9 cellular contexts compared by ENCODE assay signal in the genomic region with DNA sequence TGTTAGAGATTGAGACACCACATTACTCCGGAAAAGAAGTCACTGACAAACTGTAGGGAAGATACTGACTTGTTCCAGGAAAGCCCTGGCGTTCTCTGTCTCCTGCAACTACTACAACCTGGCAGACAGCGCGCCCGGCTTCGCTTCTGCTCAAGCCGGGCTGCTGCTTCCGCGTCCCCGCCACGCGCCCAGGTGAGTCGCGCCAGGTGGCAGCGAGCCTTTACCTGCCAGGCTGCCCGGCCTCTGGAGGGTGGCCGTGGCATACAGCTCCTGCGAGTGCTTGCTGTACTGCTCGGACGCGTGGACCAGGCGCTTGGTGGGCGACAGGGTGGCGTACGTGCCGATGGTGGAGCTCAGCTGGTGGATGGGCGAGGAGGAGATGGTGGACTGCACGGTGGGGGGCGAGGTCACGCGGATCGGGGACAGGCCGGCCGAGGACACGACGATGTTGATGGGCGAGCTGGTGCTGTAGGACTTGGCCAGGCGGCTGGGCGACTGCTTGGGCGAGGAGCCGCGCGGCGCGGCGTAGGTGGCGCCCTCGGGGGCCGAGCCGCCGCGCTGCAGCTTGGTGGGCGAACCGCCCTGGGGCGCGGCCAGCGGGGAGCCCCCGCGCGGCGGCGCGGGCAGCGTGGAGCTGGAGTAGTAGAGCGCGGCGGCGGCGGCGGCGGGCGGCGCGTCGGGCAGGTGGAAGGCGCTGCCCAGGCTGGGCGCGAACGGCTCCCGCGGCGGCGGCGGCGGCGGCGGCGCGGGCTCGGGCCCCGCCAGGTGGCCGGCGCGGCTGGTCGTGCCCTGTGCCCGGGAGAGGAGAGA.
DNase-seq lines count a peak whose midpoint lies in the region; ATAC-seq, FAIRE-seq and TF ChIP-seq lines count a peak whose summit lies in the region.
"Had no signal": no experiment of that assay in that cellular context is flagged by ENCODE, and none has a peak within 500 bp of the region (broad histone marks: within the 10 kb centered on the region; RNA-seq: fewer than 3 reads in every experiment).

No MANE protein-coding gene starts in this region.

- peak overlapping the region; percentile 72 for H3K9ac ChIP-seq in NT2/D1 (ENCODE audit: insufficient read length, low read depth)

- FAIRE-seq in D721Med (lab: Jason Lieb, UNC), result no peak
- FAIRE-seq: GM12878 had no signal

- no peaks in the 10 kb centered on the region for H3K9me3 ChIP-seq in NT2/D1 (ENCODE audit: insufficient read depth, low read length)
- H3K9me3 ChIP-seq in ovary, result no peaks in the 10 kb centered on the region

- no peak overlapping the region for H3K27ac Mint-ChIP-seq in T-helper 2 cell treated with Interferon-gamma antibody and Interleukin-4, amounts not matched to agents 5 μg/mL and 100 μg/mL, for 36 hours

- H3K4me1 ChIP-seq in NT2/D1 (ENCODE audit: insufficient read depth, insufficient read length) (no peaks in the 10 kb centered on the region), ovary (ENCODE audit: insufficient read depth) (peaks cover 5% of the 10 kb centered on the region)

- 1 to 6% (median 2%) methylated on average over 48 to 93 of the region's 96 CpGs for WGBS in ovary, 3 donors

- H3K4me3 ChIP-seq in NT2/D1 (ENCODE audit: insufficient read length, low read depth) (peak overlapping the region; percentile 45), ovary (peak overlapping the region; percentile 11)
- H3K4me3 ChIP-seq: GM12878 had no signal

- H3K4me1 Mint-ChIP-seq in T-helper 2 cell treated with Interferon-gamma antibody and Interleukin-4, amounts not matched to agents 5 μg/mL and 100 μg/mL, for 36 hours (ENCODE audit: low read depth), result no peaks in the 10 kb centered on the region

- intact Hi-C loops in left cardiac atrium (cut with DNase I), result no loop called here
- intact Hi-C loops in ovary (cut with DNase I), result loop anchor here in 2 of 4 donors (10.0 kb wide), 2 partner anchors 80 to 110 kb away; no protein-coding TSS in a partner anchor

- DNase-seq in D721Med (ENCODE audit: insufficient read length, low spot score) (no peak), NT2/D1 (ENCODE audit: low read depth, low spot score) (no peak), left cardiac atrium (peak; percentile 25), ovary (peak; percentile 20 to 58 (median 49)), HuH-7.5 (ENCODE audit: low spot score) (no peak)
- DNase-seq in T-helper 2 cell treated with Interferon-gamma antibody and Interleukin-4, amounts not matched to agents 5 μg/mL and 100 μg/mL, for 36 hours (ENCODE audit: low spot score), result no peak

- TF ChIP-seq CTCF in D721Med (IDR thresholded peaks at IDR 0.05; ENCODE audit: insufficient read depth, missing control alignments) (peak; percentile 34), ovary (IDR thresholded peaks at IDR 0.05) (no peak)

- peak overlapping the region in 1 of 2 donors; percentile 23 for H3K27ac ChIP-seq in ovary

- no peaks in the 10 kb centered on the region for H3K36me3 Mint-ChIP-seq in T-helper 2 cell treated with Interferon-gamma antibody and Interleukin-4, amounts not matched to agents 5 μg/mL and 100 μg/mL, for 36 hours (ENCODE audit: low read depth)

- H3K36me3 ChIP-seq in NT2/D1 (ENCODE audit: insufficient read depth, insufficient read length, low read length) (no peaks in the 10 kb centered on the region), ovary (no peaks in the 10 kb centered on the region)

- H3K9me3 Mint-ChIP-seq in T-helper 2 cell treated with Interferon-gamma antibody and Interleukin-4, amounts not matched to agents 5 μg/mL and 100 μg/mL, for 36 hours, result no peaks in the 10 kb centered on the region

- H3K27me3 ChIP-seq in NT2/D1 (ENCODE audit: insufficient read depth, insufficient read length), result peaks cover 92% of the 10 kb centered on the region
- no peaks in the 10 kb centered on the region for H3K27me3 ChIP-seq in ovary

- no peak overlapping the region for H3K4me3 Mint-ChIP-seq in T-helper 2 cell treated with Interferon-gamma antibody and Interleukin-4, amounts not matched to agents 5 μg/mL and 100 μg/mL, for 36 hours

- H3K27me3 Mint-ChIP-seq in T-helper 2 cell treated with Interferon-gamma antibody and Interleukin-4, amounts not matched to agents 5 μg/mL and 100 μg/mL, for 36 hours (ENCODE audit: low read depth), result peaks cover 32% of the 10 kb centered on the region

- no peak for TF ChIP-seq POLR2A in ovary (IDR thresholded peaks at IDR 0.05)

- ATAC-seq in left cardiac atrium, result peak; percentile 56 to 62
- ATAC-seq in GM21447 (IDR thresholded peaks at IDR 0.05; ENCODE audit: unreplicated experiment), result no peak
- ATAC-seq in HG02610 (IDR thresholded peaks at IDR 0.05; ENCODE audit: unreplicated experiment), result no peak
- ATAC-seq: GM12878 had no signal

- no peak for TF ChIP-seq EP300 in ovary (IDR thresholded peaks at IDR 0.05)

Comparison
In these comparisons a context has a peak if more than half of its experiments do, and no peak if none do; other contexts are left out.
1. DNase-seq: peak in left cardiac atrium (single experiment) and ovary (5 of 5); none in D721Med (single experiment), NT2/D1 (single experiment), HuH-7.5 (single experiment) and T-helper 2 cell treated with Interferon-gamma antibody and Interleukin-4, amounts not matched to agents 5 μg/mL and 100 μg/mL, for 36 hours (single experiment).
2. ATAC-seq: peak in left cardiac atrium (2 of 2); none in GM21447 (single experiment) and HG02610 (single experiment).